Comparison of ENCODE assay signal across 8 cellular contexts in the genomic region with DNA sequence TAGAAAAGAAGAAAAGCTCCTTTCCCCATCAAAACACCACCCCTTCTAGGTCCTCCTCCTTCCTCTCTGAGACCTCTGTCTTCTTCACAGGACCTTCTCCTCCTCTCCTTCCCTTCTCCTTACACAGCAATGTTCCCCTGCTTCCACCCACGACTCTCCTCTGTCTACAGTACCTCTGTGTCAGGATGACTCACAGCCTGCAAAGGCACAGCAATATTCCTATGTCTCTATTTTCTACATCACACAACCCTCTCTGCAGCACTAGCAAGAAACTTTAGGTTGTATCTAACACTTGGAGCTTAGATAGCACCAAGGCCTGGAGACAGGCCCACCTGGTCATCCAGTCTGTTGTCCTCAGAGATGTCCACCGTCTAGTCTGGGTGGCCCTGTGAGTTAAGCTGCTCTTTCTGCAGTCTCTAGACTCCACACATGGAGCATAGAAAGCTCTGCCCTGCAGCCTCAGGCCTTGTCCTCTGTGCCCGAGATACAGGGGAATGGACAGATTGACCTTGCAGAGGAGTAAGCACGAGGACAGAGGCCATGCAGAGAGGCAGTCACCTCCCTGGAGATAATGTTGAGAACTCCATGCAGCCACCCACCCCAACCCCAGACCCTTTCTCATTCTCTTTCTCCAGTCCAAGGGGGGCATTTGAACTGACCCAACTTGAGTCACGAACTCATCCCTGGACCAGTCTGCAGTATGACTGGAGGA.
DNase-seq lines count a peak whose midpoint lies in the region; ATAC-seq and TF ChIP-seq lines count a peak whose summit lies in the region.

No MANE protein-coding gene starts in this region.

- intact Hi-C loops in breast epithelium (cut with DNase I; ENCODE audit: low total_unique reads), result loop anchor here (5.0 kb wide), 1 partner anchor 201 kb away; no protein-coding TSS in a partner anchor
- intact Hi-C loops in naive thymus-derived CD4-positive, alpha-beta T cell (cut with micrococcal nuclease), result no loop called here

- TF ChIP-seq POLR2A in breast epithelium (IDR thresholded peaks at IDR 0.05), result no peak

- DNase-seq in Karpas-422, result no peak
- DNase-seq in breast epithelium (ENCODE audit: low spot score in 2 of 2), result no peak
- no peak for DNase-seq in naive thymus-derived CD4-positive, alpha-beta T cell
- no peak for DNase-seq in D341Med (ENCODE audit: low spot score)
- DNase-seq in SKM-1 (lab: John Stamatoyannopoulos, UW; ENCODE audit: unreplicated experiment), result no peak
- no peak for DNase-seq in DMS114 treated with DMSO at 0.1 percent for 48 hours (lab: John Stamatoyannopoulos, UW; ENCODE audit: unreplicated experiment)

- no peaks in the 10 kb centered on the region for H3K9me2 ChIP-seq in Karpas-422 (replicated peaks; ENCODE audit: insufficient read depth, low read length)

- H2AFZ ChIP-seq in Karpas-422 (ENCODE audit: low read length), result peak overlapping the region; percentile 93; the same call in 1 of the 2 replicates

- no peak for ATAC-seq in naive thymus-derived CD4-positive, alpha-beta T cell
- no peak for ATAC-seq in HG02642 (IDR thresholded peaks at IDR 0.05; ENCODE audit: poor library complexity, unreplicated experiment)

- peak overlapping the region; percentile 2 to 93 (median 66) for H3K27ac Mint-ChIP-seq in naive thymus-derived CD4-positive, alpha-beta T cell

- H3K27ac ChIP-seq in BLaER1 (peak overlapping the region; percentile 64), Karpas-422 (ENCODE audit: low read length) (no peak overlapping the region), breast epithelium (peak overlapping the region; percentile 36 to 64)
- H3K27ac ChIP-seq in naive thymus-derived CD4-positive, alpha-beta T cell (ENCODE audit: low read depth, low read length), result no peak overlapping the region

- H3K9me3 Mint-ChIP-seq in naive thymus-derived CD4-positive, alpha-beta T cell, result peaks cover 0 to 3% (median 0%) of the 10 kb centered on the region in 11 donors

- H3K36me3 ChIP-seq in BLaER1 (no peaks in the 10 kb centered on the region; the same call in 1 of the 2 replicates), Karpas-422 (ENCODE audit: insufficient read depth, low read length) (no peaks in the 10 kb centered on the region), breast epithelium (no peaks in the 10 kb centered on the region)
- no peaks in the 10 kb centered on the region for H3K36me3 ChIP-seq in naive thymus-derived CD4-positive, alpha-beta T cell (ENCODE audit: control insufficient read depth in 2 of 3, insufficient read depth in 3 of 3, low read length in 3 of 3)

- TF ChIP-seq CTCF in breast epithelium (IDR thresholded peaks at IDR 0.05), result no peak

- no peaks in the 10 kb centered on the region for H3K9me3 ChIP-seq in BLaER1
- no peaks in the 10 kb centered on the region for H3K9me3 ChIP-seq in Karpas-422 (ENCODE audit: low read length)
- H3K9me3 ChIP-seq in breast epithelium, result no peaks in the 10 kb centered on the region
- H3K9me3 ChIP-seq in naive thymus-derived CD4-positive, alpha-beta T cell (ENCODE audit: control insufficient read depth in 2 of 3, low read length in 3 of 3), result no peaks in the 10 kb centered on the region

- H3K4me1 Mint-ChIP-seq in naive thymus-derived CD4-positive, alpha-beta T cell, result peaks cover 8 to 29% (median 17%) of the 10 kb centered on the region in 7 donors

- H3K9ac ChIP-seq in BLaER1 (peak overlapping the region; percentile 77), Karpas-422 (ENCODE audit: low read length) (0 out of 2 replicates have a peak overlapping the region, but pooled peaks have one; percentile 67)

- H3K4me3 ChIP-seq in BLaER1 (peak overlapping the region; percentile 68; the same call in 1 of the 2 replicates), Karpas-422 (ENCODE audit: low read length) (no peak overlapping the region), breast epithelium (no peak overlapping the region)
- H3K4me3 ChIP-seq in naive thymus-derived CD4-positive, alpha-beta T cell (ENCODE audit: low read length), result no peak overlapping the region

- POLR2A ChIA-PET in naive thymus-derived CD4-positive, alpha-beta T cell (lab: Charles Lee), result interaction anchor here (1.0 kb wide), 1 partner anchor 44 kb away, joined by 3 read pairs; no protein-coding TSS in a partner anchor

- no peaks in the 10 kb centered on the region for H3K36me3 Mint-ChIP-seq in naive thymus-derived CD4-positive, alpha-beta T cell

- peak overlapping the region; percentile 97 for H3K4me2 ChIP-seq in BLaER1
- H3K4me2 ChIP-seq in Karpas-422 (ENCODE audit: low read depth, low read length, poor library complexity, severe bottlenecking), result no peak overlapping the region

- peak overlapping the region; percentile 77 to 89 (median 86) for H3K4me3 Mint-ChIP-seq in naive thymus-derived CD4-positive, alpha-beta T cell

- H4K20me1 ChIP-seq in BLaER1 (no peaks in the 10 kb centered on the region), Karpas-422 (ENCODE audit: insufficient read depth, low read depth, low read length) (no peaks in the 10 kb centered on the region)

- H3K27me3 Mint-ChIP-seq in naive thymus-derived CD4-positive, alpha-beta T cell, result no peaks in the 10 kb centered on the region

- peaks cover 23% of the 10 kb centered on the region for H3K4me1 ChIP-seq in BLaER1
- peaks cover 12% of the 10 kb centered on the region for H3K4me1 ChIP-seq in Karpas-422 (ENCODE audit: low read length)
- H3K4me1 ChIP-seq in breast epithelium, result no peaks in the 10 kb centered on the region
- peaks cover 0 to 5% of the 10 kb centered on the region in 2 donors for H3K4me1 ChIP-seq in naive thymus-derived CD4-positive, alpha-beta T cell (ENCODE audit: control insufficient read depth in 2 of 2, insufficient read depth in 2 of 2, low read length in 2 of 2)

- H3K27me3 ChIP-seq in BLaER1 (no peaks in the 10 kb centered on the region), Karpas-422 (ENCODE audit: low read length) (no peaks in the 10 kb centered on the region), breast epithelium (no peaks in the 10 kb centered on the region)
- H3K27me3 ChIP-seq in naive thymus-derived CD4-positive, alpha-beta T cell (ENCODE audit: control insufficient read depth in 2 of 2, insufficient read depth in 2 of 2, low read length in 2 of 2), result no peaks in the 10 kb centered on the region

- no peaks in the 10 kb centered on the region for H3K79me2 ChIP-seq in Karpas-422 (ENCODE audit: low read length)

- CTCF ChIA-PET in naive thymus-derived CD4-positive, alpha-beta T cell (lab: Charles Lee), result interaction anchor here (2.4 to 2.9 kb wide), 2 partner anchors 96 to 242 kb away, joined by 7 to 17 read pairs; no protein-coding TSS in a partner anchor

Comparison
In these comparisons a context has a peak if more than half of its experiments do, and no peak if none do; other contexts are left out.
1. H3K27ac ChIP-seq: peak in BLaER1 (single experiment) and breast epithelium (2 of 2); none in Karpas-422 (single experiment) and naive thymus-derived CD4-positive, alpha-beta T cell (single experiment).